ENCODE assay signal across 18 cellular contexts in genomic region chr1:89604414-89604735, GRCh38. TPM values are rescaled to one million over a fixed set of nuclear protein-coding genes. Genes with fewer than 3 reads are reported as not detected.
DNase-seq lines count a peak whose midpoint lies in the region; ATAC-seq and TF ChIP-seq lines count a peak whose summit lies in the region.
"Had no signal": no experiment of that assay in that cellular context is flagged by ENCODE, and none has a peak within 500 bp of the region (broad histone marks: within the 10 kb centered on the region; RNA-seq: fewer than 3 reads in every experiment).

No MANE protein-coding gene starts in this region.

- no peak overlapping the region for H2BK5ac ChIP-seq in IMR-90 (ENCODE audit: low read depth, low read length, poor library complexity, severe bottlenecking)

- H2AK5ac ChIP-seq in IMR-90 (ENCODE audit: low read depth, low read length): no peak overlapping the region

- H3K14ac ChIP-seq in IMR-90 (replicated peaks; ENCODE audit: low read depth, low read length): no peak overlapping the region

- no peak overlapping the region for H3K4ac ChIP-seq in IMR-90 (ENCODE audit: low read depth, low read length)

- BruUV-seq in IMR-90 (replicated peaks; lab: Mats Ljungman, UMichigan): no TSS peak

- POLR2A ChIA-PET in activated CD4-positive, alpha-beta T cell treated with anti-CD3 and anti-CD28 coated beads for 36 hours (lab: Charles Lee): interaction anchor here (0.7 to 2.7 kb wide), 15 partner anchors 7 to 477 kb away, joined by 3 to 24 read pairs (median 8); partner anchors contain the start of gene LRRC8B
- POLR2A ChIA-PET in IMR-90 (lab: Charles Lee; ENCODE audit: unreplicated experiment): no interaction called here
- POLR2A ChIA-PET in naive thymus-derived CD8-positive, alpha-beta T cell (lab: Charles Lee): interaction anchor here (0.7 to 13.2 kb wide), 10 partner anchors 9 to 167 kb away, joined by 3 to 329 read pairs (median 7); partner anchors contain the start of genes LRRC8B and LRRC8C

- H3K4me1 ChIP-seq in IMR-90 (ENCODE audit: control insufficient read depth, insufficient read depth, low read length): peaks cover 3% of the 10 kb centered on the region
- H3K4me1 ChIP-seq: right lobe of liver had no signal

- no peak overlapping the region for H3K27ac ChIP-seq in IMR-90 (ENCODE audit: insufficient read depth, low read length)
- H3K27ac ChIP-seq: esophagus muscularis mucosa, neutrophil, right lobe of liver, upper lobe of left lung had no signal

- H3K4me3 Mint-ChIP-seq in activated CD4-positive, alpha-beta T cell treated with anti-CD3 and anti-CD28 coated beads for 36 hours: peak overlapping the region; percentile 62
- peak overlapping the region in 5 of 10 donors; percentile 9 to 87 (median 69) for H3K4me3 Mint-ChIP-seq in naive thymus-derived CD8-positive, alpha-beta T cell
- H3K4me3 Mint-ChIP-seq: CD14-positive monocyte; dendritic cell treated with granulocyte-macrophage colony-stimulating factor and Interleukin-4, amounts not matched to agents 40 ng/mL and 50 ng/mL, for 4 days; mesothelial cell of epicardium had no signal

- no peaks in the 10 kb centered on the region for H3K27me3 Mint-ChIP-seq in activated CD4-positive, alpha-beta T cell treated with anti-CD3 and anti-CD28 coated beads for 36 hours
- H3K27me3 Mint-ChIP-seq in naive thymus-derived CD8-positive, alpha-beta T cell: no peaks in the 10 kb centered on the region
- H3K27me3 Mint-ChIP-seq: dendritic cell treated with granulocyte-macrophage colony-stimulating factor and Interleukin-4, amounts not matched to agents 40 ng/mL and 50 ng/mL, for 4 days had no signal

- no peak for TF ChIP-seq CTCF in IMR-90 (conservative IDR thresholded peaks at IDR 0.05; ENCODE audit: low read depth, low read length)

- no peak overlapping the region for H2BK120ac ChIP-seq in IMR-90 (ENCODE audit: low read depth, low read length)

- no peaks in the 10 kb centered on the region for H3K27me3 ChIP-seq in IMR-90 (ENCODE audit: control insufficient read depth, insufficient read depth, low read length)
- H3K27me3 ChIP-seq: esophagus muscularis mucosa, neutrophil, right lobe of liver, upper lobe of left lung had no signal

- H4K91ac ChIP-seq in IMR-90 (ENCODE audit: insufficient read depth, low read depth, low read length): no peak overlapping the region

- H2BK20ac ChIP-seq in IMR-90 (ENCODE audit: low read depth, low read length): no peak overlapping the region

- no peaks in the 10 kb centered on the region for H3K9me3 ChIP-seq in IMR-90 (ENCODE audit: control insufficient read depth, insufficient read depth, low read length)
- H3K9me3 ChIP-seq: esophagus muscularis mucosa, neutrophil, right lobe of liver, upper lobe of left lung had no signal

- no peaks in the 10 kb centered on the region for H3K79me1 ChIP-seq in IMR-90 (ENCODE audit: low read depth in 1 of 2, low read length in 2 of 2)

- peaks cover 16% of the 10 kb centered on the region for H3K36me3 Mint-ChIP-seq in activated CD4-positive, alpha-beta T cell treated with anti-CD3 and anti-CD28 coated beads for 36 hours (ENCODE audit: low read depth)
- peaks cover under 1 to 9% of the 10 kb centered on the region in 2 donors for H3K36me3 Mint-ChIP-seq in activated naive CD4-positive, alpha-beta T cell treated with anti-CD3 and anti-CD28 coated beads, Interleukin-2, amount 50 U/mL, for 72 hours
- peaks cover 0 to 4% (median 0%) of the 10 kb centered on the region in 3 donors for H3K36me3 Mint-ChIP-seq in naive thymus-derived CD8-positive, alpha-beta T cell
- H3K36me3 Mint-ChIP-seq: mesothelial cell of epicardium had no signal

- peaks cover 93% of the 10 kb centered on the region for H3K4me1 Mint-ChIP-seq in activated CD4-positive, alpha-beta T cell treated with anti-CD3 and anti-CD28 coated beads for 36 hours
- peaks cover 41 to 96% (median 93%) of the 10 kb centered on the region in 4 donors for H3K4me1 Mint-ChIP-seq in naive thymus-derived CD8-positive, alpha-beta T cell

- in situ Hi-C loops in IMR-90 (cut with MboI; ENCODE audit: low sequenced_read_pairs): loop anchor here (10.0 kb wide), 1 partner anchor 130 kb away; no protein-coding TSS in a partner anchor

- intact Hi-C loops in activated CD4-positive, alpha-beta T cell treated with anti-CD3 and anti-CD28 coated beads for 36 hours (cut with DNase I, micrococcal nuclease): loop anchor here in 1 of 2 experiments (5.0 to 10.0 kb wide), 3 partner anchors 33 to 390 kb away; partner anchors contain the start of gene ZNF326
- intact Hi-C loops in IMR-90 (cut with micrococcal nuclease): no loop called here

- no peak for TF ChIP-seq RAD21 in IMR-90 (IDR thresholded peaks at IDR 0.05; ENCODE audit: low read length)

- H3K56ac ChIP-seq in IMR-90 (ENCODE audit: extremely low read depth, insufficient read depth, low read length): no peak overlapping the region

- H2BK15ac ChIP-seq in IMR-90 (ENCODE audit: low read depth, low read length): no peak overlapping the region

- H2AFZ ChIP-seq in IMR-90 (replicated peaks; ENCODE audit: low read length, poor library complexity): no peak overlapping the region

- H3K23ac ChIP-seq in IMR-90 (ENCODE audit: low read depth, low read length): no peak overlapping the region

- no peak overlapping the region for H3K4me2 ChIP-seq in IMR-90 (ENCODE audit: low read depth, low read length)

- no peak overlapping the region for H3K9ac ChIP-seq in IMR-90 (ENCODE audit: low read depth, low read length)

- no peak overlapping the region for H4K5ac ChIP-seq in IMR-90 (ENCODE audit: low read depth, low read length)

- DNase-seq in activated CD4-positive, alpha-beta T cell treated with anti-CD3 and anti-CD28 coated beads for 36 hours: peak; percentile 62
- DNase-seq in activated CD4-positive, alpha-beta T cell treated with anti-CD3 and anti-CD28 coated beads, Interleukin-2, amount 50 U/mL, for 4 hours: no peak
- DNase-seq in IMR-90: peak; percentile 28
- DNase-seq in activated naive CD4-positive, alpha-beta T cell treated with anti-CD3 and anti-CD28 coated beads, Interleukin-2, amount 50 U/mL, for 72 hours (ENCODE audit: low spot score in 2 of 2): peak in 1 of 2 donors; percentile 61
- DNase-seq in naive thymus-derived CD8-positive, alpha-beta T cell: no peak
- DNase-seq in H4 (ENCODE audit: low spot score): no peak
- DNase-seq in T-helper 9 cell: no peak
- DNase-seq in DMS53 treated with DMSO at 0.1 percent for 48 hours (lab: John Stamatoyannopoulos, UW; ENCODE audit: unreplicated experiment): no peak
- DNase-seq: Karpas-422, kidney, NCI-H1417, right lobe of liver, upper lobe of left lung had no signal

- H2AK9ac ChIP-seq in IMR-90 (replicated peaks; ENCODE audit: low read depth, low read length, poor library complexity): peak overlapping the region; percentile 44

- H3K9me1 ChIP-seq in IMR-90 (ENCODE audit: insufficient read depth, low read length): peaks cover 4% of the 10 kb centered on the region; the same call in 1 of the 2 replicates

- ATAC-seq in activated CD4-positive, alpha-beta T cell treated with anti-CD3 and anti-CD28 coated beads for 36 hours: peak; percentile 16
- ATAC-seq in IMR-90 (ENCODE audit: low read depth): peak; percentile 15; the same call in 1 of the 2 replicates
- ATAC-seq in activated naive CD4-positive, alpha-beta T cell treated with anti-CD3 and anti-CD28 coated beads, Interleukin-2, amount 50 U/mL, for 72 hours: peak; percentile 5 to 17
- no peak for ATAC-seq in naive thymus-derived CD8-positive, alpha-beta T cell
- ATAC-seq: right lobe of liver had no signal

- no peak for TF ChIP-seq POLR2A in IMR-90 (IDR thresholded peaks at IDR 0.05; ENCODE audit: low read depth, low read length)

- H4K20me1 ChIP-seq in IMR-90 (ENCODE audit: insufficient read depth, low read length): no peaks in the 10 kb centered on the region

- no peaks in the 10 kb centered on the region for H3K36me3 ChIP-seq in IMR-90 (ENCODE audit: control insufficient read depth, insufficient read depth, low read length)
- H3K36me3 ChIP-seq: esophagus muscularis mucosa, neutrophil, right lobe of liver, upper lobe of left lung had no signal

- CTCF ChIA-PET in activated CD4-positive, alpha-beta T cell treated with anti-CD3 and anti-CD28 coated beads for 36 hours (lab: Charles Lee): interaction anchor here (0.6 to 4.3 kb wide), 26 partner anchors 9 to 177 kb away, joined by 3 to 30 read pairs (median 4); partner anchors contain the start of gene LRRC8C
- CTCF ChIA-PET in IMR-90 (lab: Yijun Ruan, JAX): interaction anchor here (0.6 to 1.9 kb wide), 5 partner anchors 10 to 158 kb away, joined by 3 to 7 read pairs (median 4); no protein-coding TSS in a partner anchor

- no peaks in the 10 kb centered on the region for H3K9me3 Mint-ChIP-seq in activated CD4-positive, alpha-beta T cell treated with anti-CD3 and anti-CD28 coated beads for 36 hours (ENCODE audit: low read depth)
- H3K9me3 Mint-ChIP-seq in activated naive CD4-positive, alpha-beta T cell treated with anti-CD3 and anti-CD28 coated beads, Interleukin-2, amount 50 U/mL, for 72 hours: no peaks in the 10 kb centered on the region
- H3K9me3 Mint-ChIP-seq in naive thymus-derived CD8-positive, alpha-beta T cell: no peaks in the 10 kb centered on the region
- H3K9me3 Mint-ChIP-seq: CD14-positive monocyte; dendritic cell treated with granulocyte-macrophage colony-stimulating factor and Interleukin-4, amounts not matched to agents 40 ng/mL and 50 ng/mL, for 4 days; mesothelial cell of epicardium had no signal

- whole genome bisulfite sequencing in IMR-90 (ENCODE audit: extremely low coverage in 2 of 2, insufficient read length in 1 of 2), 2 experiments: 100% methylated on average over 1 of the region's 3 CpGs; no CpG with 5 or more reads in 1 of the 2 experiments

- H3K18ac ChIP-seq in IMR-90 (ENCODE audit: low read depth, low read length): no peak overlapping the region

- no peak overlapping the region for H3K4me3 ChIP-seq in IMR-90 (ENCODE audit: insufficient read depth, low read depth, low read length)
- H3K4me3 ChIP-seq: esophagus muscularis mucosa, right lobe of liver, upper lobe of left lung had no signal

- peak overlapping the region; percentile 99 for H3K27ac Mint-ChIP-seq in activated CD4-positive, alpha-beta T cell treated with anti-CD3 and anti-CD28 coated beads for 36 hours
- peak overlapping the region; percentile 97 to 99 for H3K27ac Mint-ChIP-seq in activated naive CD4-positive, alpha-beta T cell treated with anti-CD3 and anti-CD28 coated beads, Interleukin-2, amount 50 U/mL, for 72 hours
- H3K27ac Mint-ChIP-seq in naive thymus-derived CD8-positive, alpha-beta T cell: peak overlapping the region; percentile 92 to 100 (median 99)
- H3K27ac Mint-ChIP-seq: dendritic cell treated with granulocyte-macrophage colony-stimulating factor and Interleukin-4, amounts not matched to agents 40 ng/mL and 50 ng/mL, for 4 days; mesothelial cell of epicardium had no signal

- H4K8ac ChIP-seq in IMR-90 (ENCODE audit: low read depth in 2 of 2, low read length in 2 of 2): no peak overlapping the region

- dilution Hi-C loops in IMR-90 (cut with HindIII; ENCODE audit: low sequenced_read_pairs, unreplicated experiment): no loop called here

RNA-seq across cellular contexts. Expression of gene LRRC8C, which starts 28.5 kb away (rescaled TPM):
- 10 to 100 TPM; 31.5 to 37.1 TPM for total RNA-seq in activated CD4-positive, alpha-beta T cell treated with anti-CD3 and anti-CD28 coated beads for 36 hours
- total RNA-seq in IMR-90 (2012; rRNA removed): 12.9 and 15.3 TPM in 2 replicates
- 6.5 TPM in 2 replicates for polyA plus RNA-seq in IMR-90 (2012; rRNA removed)
- 2.1 and 2.3 TPM in 2 replicates for polyA plus RNA-seq in IMR-90 (2012; cell fraction: cytosol; rRNA removed)
- polyA plus RNA-seq in IMR-90 (2012; cell fraction: nucleus; rRNA removed; ENCODE audit: low replicate concordance): 1.2 and 3.8 TPM in 2 replicates
- total RNA-seq in activated naive CD4-positive, alpha-beta T cell treated with anti-CD3 and anti-CD28 coated beads, Interleukin-2, amount 50 U/mL, for 72 hours: 10 to 100 TPM; 27.0 to 31.7 TPM
- total RNA-seq in naive thymus-derived CD8-positive, alpha-beta T cell: 10 to 100 TPM; 52.2 to 53.3 TPM
- polyA plus RNA-seq in naive thymus-derived CD8-positive, alpha-beta T cell: 10 to 100 TPM; 10.0 to 19.2 (median 14.2) TPM
- total RNA-seq in H4 (2014; rRNA removed; shearing (Covaris generic)): 4.4 and 7.0 TPM in 2 replicates

Comparison
In these comparisons a context has a peak if more than half of its experiments do, and no peak if none do; other contexts are left out.
1. DNase-seq: peak in activated CD4-positive, alpha-beta T cell treated with anti-CD3 and anti-CD28 coated beads for 36 hours (single experiment) and IMR-90 (single experiment); none in activated CD4-positive, alpha-beta T cell treated with anti-CD3 and anti-CD28 coated beads, Interleukin-2, amount 50 U/mL, for 4 hours (0 of 2), naive thymus-derived CD8-positive, alpha-beta T cell (0 of 10), H4 (single experiment), T-helper 9 cell (single experiment) and DMS53 treated with DMSO at 0.1 percent for 48 hours (single experiment).
2. ATAC-seq: peak in activated CD4-positive, alpha-beta T cell treated with anti-CD3 and anti-CD28 coated beads for 36 hours (single experiment), IMR-90 (single experiment) and activated naive CD4-positive, alpha-beta T cell treated with anti-CD3 and anti-CD28 coated beads, Interleukin-2, amount 50 U/mL, for 72 hours (2 of 2); none in naive thymus-derived CD8-positive, alpha-beta T cell (0 of 2).
3. Peak in every context shown above with its lines, with median percentiles within 50 percentile points of each other: H3K27ac Mint-ChIP-seq.